In genomic region chr10:101222247-101222531, GRCh38 we compare ENCODE assay signal across 17 cellular contexts. TPM values are rescaled to one million over a fixed set of nuclear protein-coding genes. Genes with fewer than 3 reads are reported as not detected.
DNase-seq lines count a peak whose midpoint lies in the region; ATAC-seq, FAIRE-seq and TF ChIP-seq lines count a peak whose summit lies in the region.
"Had no signal": no experiment of that assay in that cellular context is flagged by ENCODE, and none has a peak within 500 bp of the region (broad histone marks: within the 10 kb centered on the region; RNA-seq: fewer than 3 reads in every experiment).

No MANE protein-coding gene starts in this region.

- H3K4me2 ChIP-seq in astrocyte (ENCODE audit: low read length): no peak overlapping the region
- H3K4me2 ChIP-seq: PC-9 had no signal

- H3K27ac ChIP-seq in astrocyte (ENCODE audit: low read depth, low read length): no peak overlapping the region
- H3K27ac ChIP-seq: PC-9 had no signal

- no peaks in the 10 kb centered on the region for H3K9me3 Mint-ChIP-seq in activated naive CD8-positive, alpha-beta T cell treated with anti-CD3 and anti-CD28 coated beads, Interleukin-2, amount 10 ng/mL, durations not matched to agents 7 days and 5 days
- no peaks in the 10 kb centered on the region for H3K9me3 Mint-ChIP-seq in activated naive CD8-positive, alpha-beta T cell treated with anti-CD3 and anti-CD28 coated beads for 36 hours
- H3K9me3 Mint-ChIP-seq in astrocyte (ENCODE audit: unreplicated experiment) (peaks cover 22% of the 10 kb centered on the region), naive B cell (peaks cover 0 to 11% (median 3%) of the 10 kb centered on the region in 7 donors), type B pancreatic cell (no peaks in the 10 kb centered on the region)
- H3K9me3 Mint-ChIP-seq: CD4-positive, alpha-beta T cell had no signal

- H3K4me3 ChIP-seq in astrocyte (ENCODE audit: insufficient read depth, low read depth, low read length) (no peak overlapping the region), mucosa of descending colon (no peak overlapping the region)
- H3K4me3 ChIP-seq: PC-9 had no signal

- H3K36me3 ChIP-seq in astrocyte (ENCODE audit: insufficient read depth, low read length): no peaks in the 10 kb centered on the region
- no peaks in the 10 kb centered on the region for H3K36me3 ChIP-seq in mucosa of descending colon (ENCODE audit: low read depth)

- H4K20me1 ChIP-seq in astrocyte (ENCODE audit: insufficient read depth, low read length): peaks cover 26% of the 10 kb centered on the region

- H3K27ac Mint-ChIP-seq in activated naive CD8-positive, alpha-beta T cell treated with anti-CD3 and anti-CD28 coated beads, Interleukin-2, amount 10 ng/mL, durations not matched to agents 7 days and 5 days: no peak overlapping the region
- no peak overlapping the region for H3K27ac Mint-ChIP-seq in activated naive CD8-positive, alpha-beta T cell treated with anti-CD3 and anti-CD28 coated beads for 36 hours
- peak overlapping the region; percentile 77 for H3K27ac Mint-ChIP-seq in astrocyte (ENCODE audit: unreplicated experiment)
- peak overlapping the region in 2 of 6 donors; percentile 39 to 85 for H3K27ac Mint-ChIP-seq in naive B cell
- H3K27ac Mint-ChIP-seq in type B pancreatic cell: peak overlapping the region; percentile 71
- H3K27ac Mint-ChIP-seq: CD4-positive, alpha-beta T cell had no signal

- DNase-seq in activated naive CD8-positive, alpha-beta T cell treated with anti-CD3 and anti-CD28 coated beads, Interleukin-2, amount 10 ng/mL, durations not matched to agents 7 days and 5 days: no peak
- DNase-seq in activated naive CD8-positive, alpha-beta T cell treated with anti-CD3 and anti-CD28 coated beads for 36 hours: no peak
- DNase-seq in astrocyte (ENCODE audit: low read depth): no peak
- DNase-seq in naive B cell: no peak
- DNase-seq in type B pancreatic cell (ENCODE audit: extremely low spot score, unreplicated experiment): no peak
- DNase-seq in globus pallidus (ENCODE audit: low spot score): no peak
- DNase-seq in 8988T: no peak
- DNase-seq in mucosa of descending colon: no peak
- DNase-seq: AML-193; CD4-positive, alpha-beta T cell; GF-D8; GOT3; MM.1S; NCI-H1105; NCI-H446 treated with DMSO at 0.1 percent for 48 hours; NCI-H748 treated with DMSO at 0.1 percent for 48 hours; PC-9 had no signal

- peaks cover 95% of the 10 kb centered on the region for H3K27me3 ChIP-seq in astrocyte (ENCODE audit: insufficient read depth, low read length)

- POLR2A ChIA-PET in activated naive CD8-positive, alpha-beta T cell treated with anti-CD3 and anti-CD28 coated beads, Interleukin-2, amount 10 ng/mL, durations not matched to agents 7 days and 5 days (lab: Charles Lee): no interaction called here

- no peak for ATAC-seq in activated naive CD8-positive, alpha-beta T cell treated with anti-CD3 and anti-CD28 coated beads, Interleukin-2, amount 10 ng/mL, durations not matched to agents 7 days and 5 days (ENCODE audit: low read depth)
- ATAC-seq in naive B cell (ENCODE audit: low read depth in 2 of 2): no peak
- no peak for ATAC-seq in mucosa of descending colon

- H3K9me3 ChIP-seq in astrocyte (ENCODE audit: insufficient read depth, low read depth, low read length) (peaks cover 5% of the 10 kb centered on the region), mucosa of descending colon (no peaks in the 10 kb centered on the region)

- peak overlapping the region; percentile 0 for H3K4me3 Mint-ChIP-seq in activated naive CD8-positive, alpha-beta T cell treated with anti-CD3 and anti-CD28 coated beads, Interleukin-2, amount 10 ng/mL, durations not matched to agents 7 days and 5 days
- H3K4me3 Mint-ChIP-seq in activated naive CD8-positive, alpha-beta T cell treated with anti-CD3 and anti-CD28 coated beads for 36 hours: no peak overlapping the region
- H3K4me3 Mint-ChIP-seq in astrocyte (ENCODE audit: unreplicated experiment): no peak overlapping the region
- H3K4me3 Mint-ChIP-seq in naive B cell: peak overlapping the region in 6 of 8 donors; percentile 4 to 88 (median 76)
- peak overlapping the region; percentile 76 for H3K4me3 Mint-ChIP-seq in type B pancreatic cell

- H3K36me3 Mint-ChIP-seq in activated naive CD8-positive, alpha-beta T cell treated with anti-CD3 and anti-CD28 coated beads, Interleukin-2, amount 10 ng/mL, durations not matched to agents 7 days and 5 days: no peaks in the 10 kb centered on the region
- peaks cover 2% of the 10 kb centered on the region for H3K36me3 Mint-ChIP-seq in activated naive CD8-positive, alpha-beta T cell treated with anti-CD3 and anti-CD28 coated beads for 36 hours
- H3K36me3 Mint-ChIP-seq in astrocyte (ENCODE audit: low read depth, unreplicated experiment) (peaks cover 6% of the 10 kb centered on the region), naive B cell (peaks cover 4 to 16% of the 10 kb centered on the region in 2 donors), type B pancreatic cell (peaks cover 4% of the 10 kb centered on the region)

- H3K79me2 ChIP-seq in astrocyte (ENCODE audit: insufficient read depth, low read length): no peaks in the 10 kb centered on the region

- H2AFZ ChIP-seq in astrocyte (ENCODE audit: low read depth, low read length): no peak overlapping the region
- H2AFZ ChIP-seq: PC-9 had no signal

- H3K4me1 ChIP-seq in astrocyte (ENCODE audit: insufficient read depth, low read length) (peaks cover 3% of the 10 kb centered on the region), mucosa of descending colon (ENCODE audit: low read depth) (peaks cover 24% of the 10 kb centered on the region)

- H3K27me3 Mint-ChIP-seq in activated naive CD8-positive, alpha-beta T cell treated with anti-CD3 and anti-CD28 coated beads, Interleukin-2, amount 10 ng/mL, durations not matched to agents 7 days and 5 days: peaks cover 92% of the 10 kb centered on the region
- peaks cover 95% of the 10 kb centered on the region for H3K27me3 Mint-ChIP-seq in activated naive CD8-positive, alpha-beta T cell treated with anti-CD3 and anti-CD28 coated beads for 36 hours
- H3K27me3 Mint-ChIP-seq in astrocyte (ENCODE audit: low read depth, unreplicated experiment) (peaks cover 81% of the 10 kb centered on the region), naive B cell (peaks cover 74 to 95% (median 85%) of the 10 kb centered on the region in 3 donors), type B pancreatic cell (peaks cover 93% of the 10 kb centered on the region)

- TF ChIP-seq CTCF in astrocyte (IDR thresholded peaks at IDR 0.05; ENCODE audit: insufficient read depth, low read depth, low read length) (no peak), type B pancreatic cell (conservative IDR thresholded peaks at IDR 0.05) (no peak), mucosa of descending colon (IDR thresholded peaks at IDR 0.05) (no peak)

- no peak overlapping the region for H3K9ac ChIP-seq in astrocyte (ENCODE audit: low read length)

- H3K4me1 Mint-ChIP-seq in activated naive CD8-positive, alpha-beta T cell treated with anti-CD3 and anti-CD28 coated beads, Interleukin-2, amount 10 ng/mL, durations not matched to agents 7 days and 5 days: peaks cover 15% of the 10 kb centered on the region
- H3K4me1 Mint-ChIP-seq in activated naive CD8-positive, alpha-beta T cell treated with anti-CD3 and anti-CD28 coated beads for 36 hours: peaks cover 25% of the 10 kb centered on the region
- H3K4me1 Mint-ChIP-seq in astrocyte (ENCODE audit: low read depth, unreplicated experiment) (peaks cover 4% of the 10 kb centered on the region), naive B cell (peaks cover 36 to 53% (median 50%) of the 10 kb centered on the region in 3 donors), type B pancreatic cell (ENCODE audit: unreplicated experiment) (peaks cover 22% of the 10 kb centered on the region)

- intact Hi-C loops in mucosa of descending colon (cut with DNase I, micrococcal nuclease): no loop called here

- no peak for FAIRE-seq in astrocyte (lab: Jason Lieb, UNC)

RNA-seq across cellular contexts. Expression of gene LBX1, which starts 7.1 kb away (rescaled TPM):
- not detected for total RNA-seq in activated naive CD8-positive, alpha-beta T cell treated with anti-CD3 and anti-CD28 coated beads, Interleukin-2, amount 10 ng/mL, durations not matched to agents 7 days and 5 days
- total RNA-seq in activated naive CD8-positive, alpha-beta T cell treated with anti-CD3 and anti-CD28 coated beads for 36 hours: not detected
- total RNA-seq in astrocyte: not detected in 2 replicates
- polyA plus RNA-seq in naive B cell (ENCODE audit: low read depth in 6 of 6): not detected
- total RNA-seq in type B pancreatic cell (ENCODE audit: low replicate concordance): 4.7 TPM in 1 of 2 replicates, not detected in the other
- total RNA-seq in mucosa of descending colon: not detected
- total RNA-seq: CD4-positive, alpha-beta T cell; PC-9 had no signal

Comparison
In these comparisons a context has a peak if more than half of its experiments do, and no peak if none do; other contexts are left out.
1. H3K4me3 Mint-ChIP-seq: peak in activated naive CD8-positive, alpha-beta T cell treated with anti-CD3 and anti-CD28 coated beads, Interleukin-2, amount 10 ng/mL, durations not matched to agents 7 days and 5 days (single experiment), naive B cell (6 of 8) and type B pancreatic cell (single experiment); none in activated naive CD8-positive, alpha-beta T cell treated with anti-CD3 and anti-CD28 coated beads for 36 hours (single experiment) and astrocyte (single experiment).
2. H3K27ac Mint-ChIP-seq: peak in astrocyte (single experiment) and type B pancreatic cell (single experiment); none in activated naive CD8-positive, alpha-beta T cell treated with anti-CD3 and anti-CD28 coated beads, Interleukin-2, amount 10 ng/mL, durations not matched to agents 7 days and 5 days (single experiment) and activated naive CD8-positive, alpha-beta T cell treated with anti-CD3 and anti-CD28 coated beads for 36 hours (single experiment).